ENCODE assay signal across 9 cellular contexts in genomic region chr11:12410006-12410728, GRCh38. TPM values are rescaled to one million over a fixed set of nuclear protein-coding genes. Genes with fewer than 3 reads are reported as not detected.
A peak's percentile ranks its signal among the peaks of the same experiment; 100 is the strongest.
DNase-seq lines count a peak whose midpoint lies in the region; ATAC-seq, FAIRE-seq and TF ChIP-seq lines count a peak whose summit lies in the region.
"Had no signal": no experiment of that assay in that cellular context is flagged by ENCODE, and none has a peak within 500 bp of the region (broad histone marks: within the 10 kb centered on the region; RNA-seq: fewer than 3 reads in every experiment).

No MANE protein-coding gene starts in this region.

- WGBS in right lobe of liver (ENCODE audit: insufficient coverage, low coverage, low lambda C conversion rate, missing lambda C conversion rate) = 70% methylated on average over 9 of the region's 10 CpGs

- TF ChIP-seq CTCF in bronchial epithelial cell (IDR thresholded peaks at IDR 0.05; ENCODE audit: insufficient read depth, low read length, severe bottlenecking) (peak; percentile 4), right lobe of liver (IDR thresholded peaks at IDR 0.05) (peak in 1 of 4 donors; percentile 18)

- ATAC-seq in right lobe of liver = peak; percentile 37 to 62 (median 49)

- FAIRE-seq in bronchial epithelial cell (lab: Jason Lieb, UNC) = no peak

- DNase-seq in A172 (ENCODE audit: low spot score) (peak; percentile 23), HT-29 (ENCODE audit: low spot score) (peak; percentile 50), bronchial epithelial cell (ENCODE audit: low read depth) (no peak), right lobe of liver (no peak), foreskin melanocyte (no peak), T-helper 2 cell (no peak), DMS153 (lab: John Stamatoyannopoulos, UW) (no peak)
- no peak for DNase-seq in effector CD8-positive, alpha-beta T cell (lab: John Stamatoyannopoulos, UW)
- DNase-seq: NCI-H1048 had no signal

- H3K4me3 ChIP-seq in bronchial epithelial cell (ENCODE audit: low read depth, low read length) = no peak overlapping the region
- H3K4me3 ChIP-seq in right lobe of liver = no peak overlapping the region

- H3K36me3 ChIP-seq in bronchial epithelial cell (ENCODE audit: control insufficient read depth, insufficient read depth, low read length) (no peaks in the 10 kb centered on the region), right lobe of liver (no peaks in the 10 kb centered on the region)

- peak overlapping the region in 1 of 3 donors; percentile 20 for H3K27ac ChIP-seq in right lobe of liver

- H3K27me3 ChIP-seq in bronchial epithelial cell (ENCODE audit: control insufficient read depth, insufficient read depth, low read length) = no peaks in the 10 kb centered on the region
- no peaks in the 10 kb centered on the region for H3K27me3 ChIP-seq in right lobe of liver

- no peak for TF ChIP-seq POLR2A in right lobe of liver (IDR thresholded peaks at IDR 0.05)

- peaks cover 0 to 10% (median 4%) of the 10 kb centered on the region in 4 donors for H3K4me1 ChIP-seq in right lobe of liver

- intact Hi-C loops in right lobe of liver (cut with DNase I) = no loop called here

- H3K9me3 ChIP-seq in right lobe of liver = no peaks in the 10 kb centered on the region

RNA-seq across cellular contexts. Expression of gene PARVA, which starts 32.8 kb away (rescaled TPM):
- total RNA-seq in A172 (2014; rRNA removed; shearing (Covaris generic)) = 41.4 and 53.8 TPM in 2 replicates
- 13.9 and 16.7 TPM in 2 replicates for total RNA-seq in HT-29 (2014; rRNA removed; shearing (Covaris generic))
- 7.6 and 9.3 TPM in 2 replicates for total RNA-seq in bronchial epithelial cell
- 10 to 100 TPM; 11.1 to 27.5 (median 21.8) TPM for total RNA-seq in right lobe of liver

Comparison
In these comparisons a context has a peak if more than half of its experiments do, and no peak if none do; other contexts are left out.
1. DNase-seq: peak in A172 (single experiment) and HT-29 (single experiment); none in bronchial epithelial cell (single experiment), right lobe of liver (0 of 3), foreskin melanocyte (single experiment), T-helper 2 cell (0 of 5), effector CD8-positive, alpha-beta T cell (single experiment) and DMS153 (single experiment).